In the genomic region with DNA sequence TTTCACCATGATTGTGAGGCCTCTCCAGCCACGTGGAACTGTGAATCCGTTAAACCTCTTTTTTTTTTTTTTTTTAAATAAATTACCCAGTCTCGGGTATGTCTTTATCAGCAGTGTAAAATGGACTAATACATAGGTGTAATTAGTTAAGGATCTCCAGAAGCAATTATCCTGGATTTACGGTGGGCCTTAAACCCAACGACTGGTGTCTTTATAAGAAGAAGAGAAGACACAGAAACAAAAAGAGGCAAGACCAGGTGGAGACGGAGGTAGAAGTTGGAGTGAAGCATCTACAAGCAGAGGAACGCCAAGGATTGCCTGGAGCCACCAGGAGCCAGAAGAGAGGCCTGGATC, we compare ENCODE assay signal across 21 cellular contexts.
"Had no signal": no experiment of that assay in that cellular context is flagged by ENCODE, and none has a peak within 500 bp of the region (broad histone marks: within the 10 kb centered on the region; RNA-seq: fewer than 3 reads in every experiment).

No MANE protein-coding gene starts in this region.

- H3K4me1 ChIP-seq: left ventricle myocardium inferior, right atrium auricular region, right lobe of liver, tibial nerve, vagina had no signal

- H3K27me3 Mint-ChIP-seq: naive B cell, type B pancreatic cell had no signal

- H3K4me3 ChIP-seq: hepatocyte, left ventricle myocardium inferior, lung, ovary, right atrium auricular region, right lobe of liver, suprapubic skin, thoracic aorta, tibial nerve, vagina had no signal

- H3K36me3 Mint-ChIP-seq: mesothelial cell of epicardium; naive B cell; natural killer cell; stimulated activated effector memory CD8-positive, alpha-beta T cell treated with anti-CD3 and anti-CD28 coated beads, Interleukin-12 subunit alpha, Interleukin-12 subunit beta, amount 100 ng/mL, for 72 hours; type B pancreatic cell had no signal

- H3K9me3 ChIP-seq: left ventricle myocardium inferior, ovary, right atrium auricular region, right lobe of liver, suprapubic skin, thoracic aorta, tibial nerve, vagina had no signal

- H2AFZ ChIP-seq: hepatocyte had no signal

- H3K4me2 ChIP-seq: hepatocyte had no signal

- H3K79me2 ChIP-seq: hepatocyte had no signal

- H3K4me1 Mint-ChIP-seq: natural killer cell; stimulated activated effector memory CD8-positive, alpha-beta T cell treated with anti-CD3 and anti-CD28 coated beads, Interleukin-12 subunit alpha, Interleukin-12 subunit beta, amount 100 ng/mL, for 72 hours had no signal

- H3K36me3 ChIP-seq: left ventricle myocardium inferior, ovary, right atrium auricular region, right lobe of liver, suprapubic skin, thoracic aorta, tibial nerve, vagina had no signal

- DNase-seq: islet precursor cell; left ventricle myocardium inferior; mesendoderm; natural killer cell; nephron progenitor cell; ovary; right lobe of liver; stimulated activated naive CD4-positive, alpha-beta T cell had no signal

- H3K4me3 Mint-ChIP-seq: mesothelial cell of epicardium; natural killer cell; nephron progenitor cell; stimulated activated effector memory CD8-positive, alpha-beta T cell treated with anti-CD3 and anti-CD28 coated beads, Interleukin-12 subunit alpha, Interleukin-12 subunit beta, amount 100 ng/mL, for 72 hours; stimulated activated naive CD8-positive, alpha-beta T cell treated with anti-CD3 and anti-CD28 coated beads, Interleukin-15, Interleukin-2, amounts not matched to agents 100 ng/mL and 50 ng/mL, for 24 hours; type B pancreatic cell had no signal

- H3K9me3 Mint-ChIP-seq: mesothelial cell of epicardium; natural killer cell; nephron progenitor cell; stimulated activated effector memory CD8-positive, alpha-beta T cell treated with anti-CD3 and anti-CD28 coated beads, Interleukin-12 subunit alpha, Interleukin-12 subunit beta, amount 100 ng/mL, for 72 hours; stimulated activated naive CD8-positive, alpha-beta T cell treated with anti-CD3 and anti-CD28 coated beads, Interleukin-15, Interleukin-2, amounts not matched to agents 100 ng/mL and 50 ng/mL, for 24 hours; type B pancreatic cell had no signal

- H3K27ac Mint-ChIP-seq: natural killer cell; nephron progenitor cell; progenitor cell of endocrine pancreas; stimulated activated effector memory CD8-positive, alpha-beta T cell treated with anti-CD3 and anti-CD28 coated beads, Interleukin-12 subunit alpha, Interleukin-12 subunit beta, amount 100 ng/mL, for 72 hours; stimulated activated naive CD8-positive, alpha-beta T cell treated with anti-CD3 and anti-CD28 coated beads, Interleukin-15, Interleukin-2, amounts not matched to agents 100 ng/mL and 50 ng/mL, for 24 hours; type B pancreatic cell had no signal

- H3K27ac ChIP-seq: hepatocyte, left ventricle myocardium inferior, ovary, right atrium auricular region, right lobe of liver, thoracic aorta, tibial nerve, vagina had no signal

- ATAC-seq: natural killer cell had no signal

- H3K27me3 ChIP-seq: hepatocyte, ovary, right atrium auricular region, right lobe of liver, suprapubic skin, tibial nerve, vagina had no signal
